In the genomic region with DNA sequence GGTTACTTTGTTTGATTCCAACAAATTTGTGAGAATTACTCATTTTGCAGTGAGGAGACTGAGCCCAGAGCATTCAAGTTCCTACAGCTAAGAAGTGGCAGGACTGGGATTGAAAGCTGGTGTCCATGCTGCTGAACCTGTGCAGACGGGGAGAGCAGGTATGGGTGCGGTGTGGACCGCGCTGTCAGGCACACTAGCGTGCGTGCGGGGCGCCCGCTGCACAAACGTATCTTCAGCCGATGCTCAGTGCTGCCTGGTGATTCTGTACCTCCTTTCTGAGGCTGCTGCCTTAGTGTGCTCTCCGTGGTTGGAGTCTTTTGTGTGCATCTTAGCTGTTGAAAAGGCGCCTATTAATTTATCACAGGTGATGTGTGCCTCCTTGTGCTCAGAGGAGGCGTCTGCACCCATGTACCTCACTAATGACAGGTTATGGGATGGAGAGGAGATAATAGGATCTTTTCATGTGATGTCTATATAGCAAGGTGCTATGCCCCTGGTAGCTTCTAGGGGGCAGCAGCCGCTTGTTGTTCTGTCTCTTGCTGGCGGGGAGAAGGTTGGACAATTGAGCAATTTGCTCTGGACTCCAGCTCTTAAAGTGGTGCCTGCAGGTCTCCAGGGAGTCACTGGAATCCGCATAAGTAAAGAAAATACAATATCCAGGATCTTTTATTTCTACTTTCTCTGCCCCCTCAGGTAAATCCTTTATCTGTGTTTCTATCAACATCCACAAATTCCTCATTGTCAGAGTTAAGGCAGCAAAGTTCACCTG, we compare ENCODE assay signal across 1 cellular context.
TF ChIP-seq lines count a peak whose summit lies in the region.

No MANE protein-coding gene starts in this region.

TF ChIP-seq in H1, 55 proteins besides CTCF, POLR2A, EP300 and RAD21:
- no peak for TF ChIP-seq SIRT6 (IDR thresholded peaks at IDR 0.05; ENCODE audit: low read length)
- TF ChIP-seq, protein P1, sequence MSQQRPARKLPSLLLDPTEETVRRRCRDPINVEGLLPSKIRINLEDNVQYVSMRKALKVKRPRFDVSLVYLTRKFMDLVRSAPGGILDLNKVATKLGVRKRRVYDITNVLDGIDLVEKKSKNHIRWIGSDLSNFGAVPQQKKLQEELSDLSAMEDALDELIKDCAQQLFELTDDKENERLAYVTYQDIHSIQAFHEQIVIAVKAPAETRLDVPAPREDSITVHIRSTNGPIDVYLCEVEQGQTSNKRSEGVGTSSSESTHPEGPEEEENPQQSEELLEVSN (IDR thresholded peaks at IDR 0.05): no peak
- 0 out of 2 replicates have a peak, but pooled peaks have one; percentile 14 for TF ChIP-seq YY1 (IDR thresholded peaks at IDR 0.05; ENCODE audit: low read depth, low read length)
- no peak for TF ChIP-seq BRCA1 (IDR thresholded peaks at IDR 0.05; ENCODE audit: low read depth, low read length)
- no peak for TF ChIP-seq BACH1 (IDR thresholded peaks at IDR 0.05; ENCODE audit: low read length)
- no peak for TF ChIP-seq SIX5 (IDR thresholded peaks at IDR 0.05; ENCODE audit: low read depth, low read length)
- no peak for TF ChIP-seq GABPA (IDR thresholded peaks at IDR 0.05; ENCODE audit: borderline replicate concordance, insufficient read depth, low read length)
- TF ChIP-seq POU5F1 (IDR thresholded peaks at IDR 0.05; ENCODE audit: low read depth, low read length): no peak
- TF ChIP-seq KDM5A (IDR thresholded peaks at IDR 0.05; ENCODE audit: low read length): no peak
- TF ChIP-seq FOSL1 (IDR thresholded peaks at IDR 0.05; ENCODE audit: insufficient read depth, low read depth, low read length): no peak
- TF ChIP-seq ZNF274 (IDR thresholded peaks at IDR 0.05; ENCODE audit: borderline replicate concordance, extremely low read depth, low read length): no peak
- TF ChIP-seq TBP (IDR thresholded peaks at IDR 0.05; ENCODE audit: low read depth, low read length): no peak
- TF ChIP-seq SIN3A (conservative IDR thresholded peaks at IDR 0.05 in 1 of 2, IDR thresholded peaks at IDR 0.05 in 1 of 2; ENCODE audit: low read depth in 1 of 2, low read length in 2 of 2): peak in 1 of 2 experiments; percentile 60; a peak in 1 of 4 replicates
- TF ChIP-seq CEBPB (IDR thresholded peaks at IDR 0.05; ENCODE audit: low read depth, low read length): peak; percentile 91
- no peak for TF ChIP-seq CHD1 (IDR thresholded peaks at IDR 0.05; ENCODE audit: low read depth, low read length)
- TF ChIP-seq, protein P2, sequence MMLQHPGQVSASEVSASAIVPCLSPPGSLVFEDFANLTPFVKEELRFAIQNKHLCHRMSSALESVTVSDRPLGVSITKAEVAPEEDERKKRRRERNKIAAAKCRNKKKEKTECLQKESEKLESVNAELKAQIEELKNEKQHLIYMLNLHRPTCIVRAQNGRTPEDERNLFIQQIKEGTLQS (IDR thresholded peaks at IDR 0.05; ENCODE audit: insufficient read depth, low read depth, low read length): no peak
- TF ChIP-seq GTF2F1 (IDR thresholded peaks at IDR 0.05; ENCODE audit: borderline replicate concordance, low read depth, low read length): no peak
- TF ChIP-seq HDAC6 (IDR thresholded peaks at IDR 0.05; ENCODE audit: low read depth, low read length): no peak
